ENCODE assay signal across 9 cellular contexts in the genomic region with DNA sequence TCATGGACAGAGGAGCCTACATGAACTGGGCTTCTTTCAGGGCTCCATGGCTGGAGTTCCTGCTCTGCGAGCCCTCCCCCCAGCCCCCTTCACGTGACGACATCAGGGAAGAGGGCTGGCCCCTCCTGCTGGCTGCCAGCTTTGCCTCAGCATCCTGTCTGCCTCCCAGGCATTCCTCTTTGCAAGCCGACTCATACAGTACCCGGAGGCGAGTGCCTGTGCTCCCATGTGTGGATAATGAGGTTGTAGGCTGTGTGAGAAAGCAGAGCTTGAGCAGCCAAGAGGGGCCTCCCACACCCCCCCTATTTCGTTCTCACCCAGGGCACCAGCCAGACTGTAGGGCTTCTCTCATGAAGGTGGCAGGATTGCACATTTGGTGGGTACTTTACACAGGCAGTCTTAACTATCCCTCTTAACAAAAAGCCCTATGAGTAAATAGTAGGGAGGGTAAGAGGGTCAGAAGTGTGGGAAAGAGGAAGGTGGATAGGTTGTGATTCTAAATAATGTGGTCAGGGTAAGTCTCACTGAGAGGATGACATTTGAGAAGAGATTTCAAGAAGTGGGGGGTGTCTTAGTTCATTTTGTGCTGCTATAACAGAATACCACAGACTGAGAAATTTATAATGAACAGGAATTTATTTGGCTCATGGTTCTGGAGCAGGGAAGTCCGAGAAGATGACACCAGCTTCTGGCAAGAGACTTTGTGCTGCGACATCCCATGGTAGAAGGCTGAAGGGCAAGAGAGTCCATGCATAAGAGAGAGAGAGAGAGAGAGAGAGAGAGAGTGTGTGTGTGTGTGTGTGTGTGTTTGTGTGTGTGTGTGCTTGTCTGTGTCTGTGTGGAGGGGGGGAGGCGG.
DNase-seq lines count a peak whose midpoint lies in the region; ATAC-seq and TF ChIP-seq lines count a peak whose summit lies in the region.
"Had no signal": no experiment of that assay in that cellular context is flagged by ENCODE, and none has a peak within 500 bp of the region (broad histone marks: within the 10 kb centered on the region; RNA-seq: fewer than 3 reads in every experiment).

No MANE protein-coding gene starts in this region.

- H3K27me3 Mint-ChIP-seq in activated naive CD8-positive, alpha-beta T cell treated with anti-CD3 and anti-CD28 coated beads, Interleukin-2, amount 50 U/mL, for 24 hours: no peaks in the 10 kb centered on the region
- H3K27me3 Mint-ChIP-seq in T-helper 2 cell treated with Interferon-gamma antibody and Interleukin-4, amounts not matched to agents 5 μg/mL and 100 μg/mL, for 36 hours (ENCODE audit: low read depth): no peaks in the 10 kb centered on the region

- H3K4me1 Mint-ChIP-seq in activated naive CD8-positive, alpha-beta T cell treated with anti-CD3 and anti-CD28 coated beads, Interleukin-2, amount 50 U/mL, for 24 hours: no peaks in the 10 kb centered on the region
- no peaks in the 10 kb centered on the region for H3K4me1 Mint-ChIP-seq in T-helper 2 cell treated with Interferon-gamma antibody and Interleukin-4, amounts not matched to agents 5 μg/mL and 100 μg/mL, for 36 hours (ENCODE audit: low read depth)

- peak; percentile 27 for DNase-seq in GM13977 (ENCODE audit: low spot score)
- DNase-seq in NCI-H446 treated with DMSO at 0.1 percent for 48 hours (lab: John Stamatoyannopoulos, UW): peak; percentile 74
- DNase-seq in epithelial cell of esophagus (ENCODE audit: low read depth): peak; percentile 47
- DNase-seq in nucleus accumbens (lab: John Stamatoyannopoulos, UW): peak in 36 of 56 donors; percentile 3 to 71 (median 20)
- DNase-seq in activated naive CD8-positive, alpha-beta T cell treated with anti-CD3 and anti-CD28 coated beads, Interleukin-2, amount 50 U/mL, for 24 hours: no peak
- DNase-seq in T-helper 2 cell treated with Interferon-gamma antibody and Interleukin-4, amounts not matched to agents 5 μg/mL and 100 μg/mL, for 36 hours (ENCODE audit: low spot score): no peak
- DNase-seq in sigmoid colon: no peak

- no peaks in the 10 kb centered on the region for H3K9me3 Mint-ChIP-seq in activated naive CD8-positive, alpha-beta T cell treated with anti-CD3 and anti-CD28 coated beads, Interleukin-2, amount 50 U/mL, for 24 hours
- no peaks in the 10 kb centered on the region for H3K9me3 Mint-ChIP-seq in T-helper 2 cell treated with Interferon-gamma antibody and Interleukin-4, amounts not matched to agents 5 μg/mL and 100 μg/mL, for 36 hours

- H3K36me3 ChIP-seq in sigmoid colon: no peaks in the 10 kb centered on the region
- H3K36me3 ChIP-seq: ovary had no signal

- no peak for TF ChIP-seq POLR2A in sigmoid colon (IDR thresholded peaks at IDR 0.05)

- no peaks in the 10 kb centered on the region for H3K36me3 Mint-ChIP-seq in activated naive CD8-positive, alpha-beta T cell treated with anti-CD3 and anti-CD28 coated beads, Interleukin-2, amount 50 U/mL, for 24 hours (ENCODE audit: low read depth)
- H3K36me3 Mint-ChIP-seq in T-helper 2 cell treated with Interferon-gamma antibody and Interleukin-4, amounts not matched to agents 5 μg/mL and 100 μg/mL, for 36 hours (ENCODE audit: low read depth): no peaks in the 10 kb centered on the region

- no peak overlapping the region for H3K27ac Mint-ChIP-seq in activated naive CD8-positive, alpha-beta T cell treated with anti-CD3 and anti-CD28 coated beads, Interleukin-2, amount 50 U/mL, for 24 hours
- no peak overlapping the region for H3K27ac Mint-ChIP-seq in T-helper 2 cell treated with Interferon-gamma antibody and Interleukin-4, amounts not matched to agents 5 μg/mL and 100 μg/mL, for 36 hours

- no peaks in the 10 kb centered on the region for H3K27me3 ChIP-seq in sigmoid colon
- H3K27me3 ChIP-seq: ovary had no signal

- H3K4me3 ChIP-seq in epithelial cell of esophagus (ENCODE audit: low read length) (no peak overlapping the region), sigmoid colon (no peak overlapping the region)
- H3K4me3 ChIP-seq: ovary had no signal

- H3K27ac ChIP-seq in sigmoid colon: no peak overlapping the region
- H3K27ac ChIP-seq: ovary had no signal

- H3K4me3 Mint-ChIP-seq in activated naive CD8-positive, alpha-beta T cell treated with anti-CD3 and anti-CD28 coated beads, Interleukin-2, amount 50 U/mL, for 24 hours: no peak overlapping the region
- no peak overlapping the region for H3K4me3 Mint-ChIP-seq in T-helper 2 cell treated with Interferon-gamma antibody and Interleukin-4, amounts not matched to agents 5 μg/mL and 100 μg/mL, for 36 hours

- no peak for ATAC-seq in GM21786 (IDR thresholded peaks at IDR 0.05; ENCODE audit: unreplicated experiment)
- ATAC-seq in activated naive CD8-positive, alpha-beta T cell treated with anti-CD3 and anti-CD28 coated beads, Interleukin-2, amount 50 U/mL, for 24 hours: no peak

- no peaks in the 10 kb centered on the region for H3K9me3 ChIP-seq in sigmoid colon
- H3K9me3 ChIP-seq: ovary had no signal

- 55 to 67% methylated on average over 10 of the region's 10 CpGs for WGBS in sigmoid colon, 2 donors

- intact Hi-C loops in sigmoid colon (cut with DNase I): no loop called here

- H3K4me1 ChIP-seq in sigmoid colon: peaks cover 0 to 9% (median 1%) of the 10 kb centered on the region in 4 donors

- no peak for TF ChIP-seq EP300 in sigmoid colon (IDR thresholded peaks at IDR 0.05)

- in situ Hi-C loops in GM13977 (cut with MboI; ENCODE audit: low pct_unique_long_range_greater_than_20kb, low sequenced_read_pairs, unreplicated experiment): no loop called here

- peak; percentile 8 for TF ChIP-seq CTCF in GM13977 (IDR thresholded peaks at IDR 0.05; ENCODE audit: extremely low read depth, insufficient read depth, missing control alignments)
- TF ChIP-seq CTCF in epithelial cell of esophagus (IDR thresholded peaks at IDR 0.05; ENCODE audit: insufficient read depth, low read depth, low read length, missing control alignments): no peak
- TF ChIP-seq CTCF in sigmoid colon (IDR thresholded peaks at IDR 0.05): no peak

Comparison
In these comparisons a context has a peak if more than half of its experiments do, and no peak if none do; other contexts are left out.
1. DNase-seq: peak in GM13977 (single experiment), NCI-H446 treated with DMSO at 0.1 percent for 48 hours (single experiment), epithelial cell of esophagus (single experiment) and nucleus accumbens (36 of 56); none in activated naive CD8-positive, alpha-beta T cell treated with anti-CD3 and anti-CD28 coated beads, Interleukin-2, amount 50 U/mL, for 24 hours (single experiment), T-helper 2 cell treated with Interferon-gamma antibody and Interleukin-4, amounts not matched to agents 5 μg/mL and 100 μg/mL, for 36 hours (single experiment) and sigmoid colon (single experiment).